In genomic region chr4:16897351-16897750, GRCh38 we compare ENCODE assay signal across 1 cellular context.
A peak's percentile ranks its signal among the peaks of the same experiment; 100 is the strongest.
TF ChIP-seq lines count a peak whose summit lies in the region.

No MANE protein-coding gene starts in this region.

TF ChIP-seq in H1, 55 proteins besides CTCF, POLR2A, EP300 and RAD21:
- TF ChIP-seq CHD1 (IDR thresholded peaks at IDR 0.05; ENCODE audit: low read depth, low read length) (no peak), ASH2L (IDR thresholded peaks at IDR 0.05; ENCODE audit: low read length) (no peak), SIN3A (conservative IDR thresholded peaks at IDR 0.05 in 1 of 2, IDR thresholded peaks at IDR 0.05 in 1 of 2; ENCODE audit: low read depth in 1 of 2, low read length in 2 of 2) (0 out of 4 replicates have a peak, but pooled peaks of 1 of the 2 experiments have one; percentile 32)
